In genomic region chr11:67345949-67346819, GRCh38 we compare ENCODE assay signal across 8 cellular contexts. TPM values are rescaled to one million over a fixed set of nuclear protein-coding genes. Genes with fewer than 3 reads are reported as not detected.
DNase-seq lines count a peak whose midpoint lies in the region; ATAC-seq and TF ChIP-seq lines count a peak whose summit lies in the region.

No MANE protein-coding gene starts in this region.

- H3K4me1 ChIP-seq in Peyer's patch, result peaks cover 0 to 35% (median 9%) of the 10 kb centered on the region in 4 donors
- no peaks in the 10 kb centered on the region for H3K4me1 ChIP-seq in parathyroid adenoma

- TF ChIP-seq CTCF in GM12864 (IDR thresholded peaks at IDR 0.05; ENCODE audit: low read depth, low read length, missing control alignments) (peak; percentile 93), Peyer's patch (IDR thresholded peaks at IDR 0.05) (peak; percentile 63 to 84 (median 74)), epithelial cell of esophagus (IDR thresholded peaks at IDR 0.05; ENCODE audit: insufficient read depth, low read depth, low read length, missing control alignments) (peak; percentile 98), parathyroid adenoma (IDR thresholded peaks at IDR 0.05) (peak; percentile 50)

- H3K27me3 ChIP-seq in Peyer's patch (no peaks in the 10 kb centered on the region), parathyroid adenoma (ENCODE audit: control insufficient read depth, insufficient read depth, low read length) (no peaks in the 10 kb centered on the region)

- no peaks in the 10 kb centered on the region for H3K79me2 ChIP-seq in parathyroid adenoma

- no peak overlapping the region for H3K4me2 ChIP-seq in parathyroid adenoma (ENCODE audit: low read length)

- H3K4me3 ChIP-seq in GM12864 (ENCODE audit: low read depth, low read length) (no peak overlapping the region), Peyer's patch (no peak overlapping the region), epithelial cell of esophagus (ENCODE audit: low read length) (no peak overlapping the region), parathyroid adenoma (ENCODE audit: low read depth, low read length) (no peak overlapping the region)

- H3K9ac ChIP-seq in parathyroid adenoma, result no peak overlapping the region

- H3K9me3 ChIP-seq in Peyer's patch (no peaks in the 10 kb centered on the region), parathyroid adenoma (ENCODE audit: control insufficient read depth, low read length) (no peaks in the 10 kb centered on the region)

- TF ChIP-seq POLR2A in Peyer's patch (IDR thresholded peaks at IDR 0.05), result no peak

- ATAC-seq in HG02610 (IDR thresholded peaks at IDR 0.05; ENCODE audit: unreplicated experiment), result no peak

- peak overlapping the region; percentile 44 to 75 (median 60) for H3K27ac ChIP-seq in Peyer's patch
- no peak overlapping the region for H3K27ac ChIP-seq in parathyroid adenoma

- H3K36me3 ChIP-seq in Peyer's patch (no peaks in the 10 kb centered on the region), parathyroid adenoma (ENCODE audit: control insufficient read depth, insufficient read depth, low read length) (no peaks in the 10 kb centered on the region)

- H2AFZ ChIP-seq in parathyroid adenoma, result no peak overlapping the region

- peak; percentile 24 to 51 for DNase-seq in AML-193 (lab: John Stamatoyannopoulos, UW)
- DNase-seq in GM12864 (ENCODE audit: low read depth), result no peak
- DNase-seq in Peyer's patch, result peak in 1 of 3 donors; percentile 66
- peak; percentile 96 for DNase-seq in epithelial cell of esophagus (ENCODE audit: low read depth)
- DNase-seq in HK-2 (ENCODE audit: unreplicated experiment), result no peak
- no peak for DNase-seq in activated CD4-positive, alpha-beta T cell treated with anti-CD3 and anti-CD28 coated beads, Interleukin-2, amount 50 U/mL, for 48 hours

RNA-seq across cellular contexts. Expression of gene POLD4, which starts 7.2 kb away (rescaled TPM):
- total RNA-seq in Peyer's patch, result 100 to 1,000 TPM in 3 of 4 donors, 10 to 100 TPM in 1; 74.3 to 329 (median 272) TPM

RNA-seq across cellular contexts. Expression of gene CLCF1, which starts 27.2 kb away (rescaled TPM):
- total RNA-seq in Peyer's patch, result 10 to 100 TPM in 2 of 4 donors, 1 to 10 TPM in 2; 1.2 to 14.9 (median 7.5) TPM

RNA-seq across cellular contexts. Expression of gene SSH3, which starts 42.9 kb away (rescaled TPM):
- 100 to 1,000 TPM in 2 of 4 donors, 10 to 100 TPM in 2; 55.9 to 128 (median 99.9) TPM for total RNA-seq in Peyer's patch

RNA-seq across cellular contexts. Expression of gene RAD9A, which starts 45.6 kb away (rescaled TPM):
- 10 to 100 TPM; 37.0 to 73.4 (median 61.6) TPM for total RNA-seq in Peyer's patch

RNA-seq across cellular contexts. Expression of gene PPP1CA, which starts 55.5 kb away (rescaled TPM):
- 100 to 1,000 TPM; 156 to 213 (median 177) TPM for total RNA-seq in Peyer's patch

Comparison
In these comparisons a context has a peak if more than half of its experiments do, and no peak if none do; other contexts are left out.
1. DNase-seq: peak in AML-193 (2 of 2) and epithelial cell of esophagus (single experiment); none in GM12864 (single experiment), HK-2 (single experiment) and activated CD4-positive, alpha-beta T cell treated with anti-CD3 and anti-CD28 coated beads, Interleukin-2, amount 50 U/mL, for 48 hours (0 of 2).
2. Peak in every context shown above with its lines, with median percentiles within 50 percentile points of each other: CTCF ChIP-seq.